Comparison of ENCODE assay signal across 9 cellular contexts in the genomic region with DNA sequence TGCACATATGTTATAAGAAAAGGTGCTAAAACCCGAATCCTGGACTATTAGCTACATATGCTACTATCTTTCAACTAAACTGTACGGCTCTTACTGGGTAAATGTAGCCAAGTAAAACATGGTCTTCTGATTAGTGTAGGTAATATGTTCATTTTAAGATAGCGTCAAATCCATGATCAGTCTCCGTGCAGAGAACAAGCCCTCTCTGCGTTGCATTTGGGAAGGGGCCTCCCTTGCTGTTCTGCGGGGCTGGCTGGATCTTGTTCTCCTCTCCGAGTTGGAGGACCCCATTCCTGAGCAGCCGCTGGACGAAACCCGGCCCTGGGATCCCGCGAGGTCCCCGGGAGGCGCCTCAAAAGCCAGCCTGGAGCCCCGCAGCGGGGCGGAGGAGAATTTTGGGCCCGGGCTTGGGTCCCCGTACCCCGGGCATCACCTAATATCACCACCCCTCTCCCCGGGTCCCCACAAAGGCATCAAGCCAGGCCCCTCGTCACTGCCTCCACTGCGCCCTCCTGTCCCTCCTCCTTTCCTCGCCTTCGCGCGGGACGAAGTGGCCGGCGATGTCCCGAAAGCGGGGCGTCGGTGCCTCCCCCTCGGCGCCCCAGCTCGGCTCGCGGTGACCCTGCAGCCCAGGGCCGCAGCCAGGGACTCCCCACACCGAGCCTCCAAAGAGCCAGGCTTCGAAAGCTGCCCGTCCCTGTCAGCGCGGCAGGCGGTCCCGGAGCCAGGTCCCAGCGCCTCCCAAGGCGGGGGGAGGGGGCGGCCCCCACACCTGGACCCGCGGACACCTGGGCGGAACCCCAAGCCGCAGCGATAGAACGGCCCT. TPM values are rescaled to one million over a fixed set of nuclear protein-coding genes. Genes with fewer than 3 reads are reported as not detected.
DNase-seq lines count a peak whose midpoint lies in the region; ATAC-seq, FAIRE-seq and TF ChIP-seq lines count a peak whose summit lies in the region.
"Had no signal": no experiment of that assay in that cellular context is flagged by ENCODE, and none has a peak within 500 bp of the region (broad histone marks: within the 10 kb centered on the region; RNA-seq: fewer than 3 reads in every experiment).

No MANE protein-coding gene starts in this region.

- H4K8ac ChIP-seq in IMR-90 (ENCODE audit: low read depth in 2 of 2, low read length in 2 of 2), result no peak overlapping the region

- H3K79me2 ChIP-seq in endothelial cell of umbilical vein (ENCODE audit: control insufficient read depth, insufficient read depth, low read length), result no peaks in the 10 kb centered on the region

- CTCF ChIA-PET in IMR-90 (lab: Yijun Ruan, JAX) (interaction anchor here (0.6 to 1.6 kb wide), 6 partner anchors 21 to 1126 kb away, joined by 3 to 5 read pairs (median 3); no protein-coding TSS in a partner anchor), endothelial cell of umbilical vein (lab: Charles Lee) (interaction anchor here (1.1 to 6.8 kb wide), 16 partner anchors 9 to 1037 kb away, joined by 3 to 147 read pairs (median 4); no protein-coding TSS in a partner anchor)

- H4K20me1 ChIP-seq in IMR-90 (ENCODE audit: insufficient read depth, low read length) (no peaks in the 10 kb centered on the region), endothelial cell of umbilical vein (replicated peaks; ENCODE audit: control insufficient read depth, extremely low read depth, insufficient read depth, low read length) (no peaks in the 10 kb centered on the region)

- H3K9me1 ChIP-seq in IMR-90 (ENCODE audit: insufficient read depth, low read length) (no peaks in the 10 kb centered on the region), endothelial cell of umbilical vein (replicated peaks; ENCODE audit: control insufficient read depth, extremely low read depth, insufficient read depth, low read length) (no peaks in the 10 kb centered on the region)

- H3K23ac ChIP-seq in IMR-90 (ENCODE audit: low read depth, low read length), result 0 out of 2 replicates have a peak overlapping the region, but pooled peaks have one; percentile 29

- no peaks in the 10 kb centered on the region for H3K9me3 Mint-ChIP-seq in naive thymus-derived CD8-positive, alpha-beta T cell
- H3K9me3 Mint-ChIP-seq: activated naive CD4-positive, alpha-beta T cell treated with anti-CD3 and anti-CD28 coated beads, Interleukin-2, amount 50 U/mL, for 72 hours had no signal

- TF ChIP-seq RAD21 in IMR-90 (IDR thresholded peaks at IDR 0.05; ENCODE audit: low read length), result no peak

- no peak overlapping the region for H4K91ac ChIP-seq in IMR-90 (ENCODE audit: insufficient read depth, low read depth, low read length)

- H3K4me1 Mint-ChIP-seq in naive thymus-derived CD8-positive, alpha-beta T cell, result peaks cover 3 to 9% (median 6%) of the 10 kb centered on the region in 4 donors

- H3K18ac ChIP-seq in IMR-90 (ENCODE audit: low read depth, low read length), result no peak overlapping the region

- ATAC-seq in IMR-90 (ENCODE audit: low read depth) (peak; percentile 69), HG03354 (IDR thresholded peaks at IDR 0.05; ENCODE audit: poor library complexity, severe bottlenecking, unreplicated experiment) (no peak)
- ATAC-seq in naive thymus-derived CD8-positive, alpha-beta T cell, result peak; percentile 48 to 52

- no peak overlapping the region for H3K56ac ChIP-seq in IMR-90 (ENCODE audit: extremely low read depth, insufficient read depth, low read length)

- intact Hi-C loops in IMR-90 (cut with micrococcal nuclease), result loop anchor here (1.0 to 5.0 kb wide), 6 partner anchors 21 to 467 kb away; a partner anchor contains a TSS
- intact Hi-C loops in endothelial cell of umbilical vein (cut with micrococcal nuclease), result loop anchor here (1.0 to 2.0 kb wide), 6 partner anchors 21 to 668 kb away; a partner anchor contains a TSS

- no peak overlapping the region for H2BK15ac ChIP-seq in IMR-90 (ENCODE audit: low read depth, low read length)

- peak overlapping the region in 6 of 10 donors; percentile 68 to 88 (median 82) for H3K4me3 Mint-ChIP-seq in naive thymus-derived CD8-positive, alpha-beta T cell

- in situ Hi-C loops in IMR-90 (cut with MboI; ENCODE audit: low sequenced_read_pairs), result loop anchor here (10.0 kb wide), 1 partner anchor 464 kb away; no protein-coding TSS in a partner anchor

- H3K4ac ChIP-seq in IMR-90 (ENCODE audit: low read depth, low read length), result no peak overlapping the region

- no peak overlapping the region for H4K5ac ChIP-seq in IMR-90 (ENCODE audit: low read depth, low read length)

- H3K79me1 ChIP-seq in IMR-90 (ENCODE audit: low read depth in 1 of 2, low read length in 2 of 2), result no peaks in the 10 kb centered on the region

- POLR2A ChIA-PET in IMR-90 (lab: Charles Lee; ENCODE audit: unreplicated experiment) (no interaction called here), endothelial cell of umbilical vein (lab: Charles Lee) (interaction anchor here (0.8 kb wide), 1 partner anchor 47 kb away, joined by 4 read pairs; no protein-coding TSS in a partner anchor)
- POLR2A ChIA-PET in naive thymus-derived CD8-positive, alpha-beta T cell (lab: Charles Lee), result no interaction called here

- H3K9me3 ChIP-seq in IMR-90 (ENCODE audit: control insufficient read depth, insufficient read depth, low read length), result no peaks in the 10 kb centered on the region
- H3K9me3 ChIP-seq in endothelial cell of umbilical vein (replicated peaks; ENCODE audit: control insufficient read depth, insufficient read depth, low read length), result no peaks in the 10 kb centered on the region

- H3K9ac ChIP-seq in IMR-90 (ENCODE audit: low read depth, low read length) (no peak overlapping the region), endothelial cell of umbilical vein (replicated peaks; ENCODE audit: extremely low read depth, insufficient read depth, low read length) (no peak overlapping the region)

- no peak overlapping the region for H2BK5ac ChIP-seq in IMR-90 (ENCODE audit: low read depth, low read length, poor library complexity, severe bottlenecking)

- H2BK20ac ChIP-seq in IMR-90 (ENCODE audit: low read depth, low read length), result no peak overlapping the region

- H2AK5ac ChIP-seq in IMR-90 (ENCODE audit: low read depth, low read length), result no peak overlapping the region

- dilution Hi-C loops in IMR-90 (cut with HindIII; ENCODE audit: low sequenced_read_pairs, unreplicated experiment), result no loop called here
- dilution Hi-C loops in endothelial cell of umbilical vein (cut with MboI; ENCODE audit: extremely low pct_ligation_motif_present, low sequenced_read_pairs), result no loop called here

- H3K36me3 Mint-ChIP-seq in naive thymus-derived CD8-positive, alpha-beta T cell, result no peaks in the 10 kb centered on the region
- H3K36me3 Mint-ChIP-seq: activated naive CD4-positive, alpha-beta T cell treated with anti-CD3 and anti-CD28 coated beads, Interleukin-2, amount 50 U/mL, for 72 hours had no signal

- H3K36me3 ChIP-seq in IMR-90 (ENCODE audit: control insufficient read depth, insufficient read depth, low read length) (no peaks in the 10 kb centered on the region), endothelial cell of umbilical vein (ENCODE audit: control insufficient read depth in 2 of 2, extremely low read depth in 1 of 2, insufficient read depth in 2 of 2, low read length in 2 of 2) (no peaks in the 10 kb centered on the region)

- H3K27ac ChIP-seq in IMR-90 (ENCODE audit: insufficient read depth, low read length) (no peak overlapping the region), endothelial cell of umbilical vein (ENCODE audit: insufficient read depth, low read depth, low read length) (no peak overlapping the region)

- 3% methylated on average over 7 of the region's 56 CpGs; no CpG with 5 or more reads in 1 of the 2 experiments for WGBS in IMR-90 (ENCODE audit: extremely low coverage in 2 of 2, insufficient read length in 1 of 2), 2 experiments

- H3K27me3 ChIP-seq in IMR-90 (ENCODE audit: control insufficient read depth, insufficient read depth, low read length), result peaks cover 41% of the 10 kb centered on the region
- peaks cover 17 to 19% of the 10 kb centered on the region in 2 experiments for H3K27me3 ChIP-seq in endothelial cell of umbilical vein (ENCODE audit: control insufficient read depth in 2 of 2, insufficient read depth in 2 of 2, low read length in 2 of 2)

- H2AFZ ChIP-seq in IMR-90 (replicated peaks; ENCODE audit: low read length, poor library complexity) (peak overlapping the region; percentile 82), endothelial cell of umbilical vein (ENCODE audit: low read depth, low read length) (peak overlapping the region; percentile 49)

- peak overlapping the region in 1 of 10 donors; percentile 11 for H3K27ac Mint-ChIP-seq in naive thymus-derived CD8-positive, alpha-beta T cell
- H3K27ac Mint-ChIP-seq: activated naive CD4-positive, alpha-beta T cell treated with anti-CD3 and anti-CD28 coated beads, Interleukin-2, amount 50 U/mL, for 72 hours had no signal

- no peak overlapping the region for H2BK120ac ChIP-seq in IMR-90 (ENCODE audit: low read depth, low read length)

- no peak for TF ChIP-seq POLR2A in IMR-90 (IDR thresholded peaks at IDR 0.05; ENCODE audit: low read depth, low read length)
- no peak for TF ChIP-seq POLR2A in endothelial cell of umbilical vein (IDR thresholded peaks at IDR 0.05; ENCODE audit: low read depth, low read length)

- TF ChIP-seq CTCF in AG10803 (conservative IDR thresholded peaks at IDR 0.05; ENCODE audit: low read length), result no peak
- TF ChIP-seq CTCF in IMR-90 (conservative IDR thresholded peaks at IDR 0.05; ENCODE audit: low read depth, low read length), result no peak
- no peak for TF ChIP-seq CTCF in endothelial cell of umbilical vein (IDR thresholded peaks at IDR 0.05; ENCODE audit: extremely low read depth in 1 of 2, insufficient read depth in 1 of 2, low read depth in 1 of 2, low read length in 2 of 2)

- peak overlapping the region; percentile 65 for H2AK9ac ChIP-seq in IMR-90 (replicated peaks; ENCODE audit: low read depth, low read length, poor library complexity)

- BruUV-seq in IMR-90 (replicated peaks; lab: Mats Ljungman, UMichigan) (no TSS peak), endothelial cell of umbilical vein (replicated peaks; lab: Mats Ljungman, UMichigan) (no TSS peak)

- H3K14ac ChIP-seq in IMR-90 (replicated peaks; ENCODE audit: low read depth, low read length), result no peak overlapping the region

- H3K27me3 Mint-ChIP-seq in naive thymus-derived CD8-positive, alpha-beta T cell, result peaks cover 32 to 50% (median 43%) of the 10 kb centered on the region in 5 donors

- H3K4me2 ChIP-seq in IMR-90 (ENCODE audit: low read depth, low read length) (peak overlapping the region; percentile 96), endothelial cell of umbilical vein (ENCODE audit: insufficient read depth, low read length) (peak overlapping the region; percentile 67)

- peak overlapping the region; percentile 59 for H3K4me3 ChIP-seq in AG10803 (ENCODE audit: low read length)
- peak overlapping the region; percentile 36 for H3K4me3 ChIP-seq in IMR-90 (ENCODE audit: insufficient read depth, low read depth, low read length)
- H3K4me3 ChIP-seq in endothelial cell of umbilical vein (replicated peaks in 1 of 3; ENCODE audit: insufficient read depth in 1 of 3, low read depth in 1 of 3, low read length in 3 of 3), result peak overlapping the region; percentile 0 to 29 (median 25)

- no peak for FAIRE-seq in endothelial cell of umbilical vein (lab: Jason Lieb, UNC)

- no peak for DNase-seq in AG10803 (ENCODE audit: low read depth)
- no peak for DNase-seq in IMR-90
- no peak for DNase-seq in endothelial cell of umbilical vein (ENCODE audit: low read depth, low spot score)
- no peak for DNase-seq in naive thymus-derived CD8-positive, alpha-beta T cell
- DNase-seq in globus pallidus (ENCODE audit: low spot score), result no peak
- no peak for DNase-seq in SIG-M5 treated with dmso at 0.1 percent for 504 hours (lab: John Stamatoyannopoulos, UW; ENCODE audit: unreplicated experiment)
- DNase-seq in NAMALWA (ENCODE audit: low spot score), result no peak

- H3K4me1 ChIP-seq in IMR-90 (ENCODE audit: control insufficient read depth, insufficient read depth, low read length) (no peaks in the 10 kb centered on the region), endothelial cell of umbilical vein (ENCODE audit: control insufficient read depth, extremely low read depth, insufficient read depth, low read length) (peaks cover 4% of the 10 kb centered on the region)

RNA-seq across cellular contexts. Expression of a gene that starts 54.5 kb away (rescaled TPM):
- total RNA-seq in IMR-90 (2012; rRNA removed) (51.1 and 65.3 TPM in 2 replicates), endothelial cell of umbilical vein (20.8 and 23.1 TPM in 2 replicates)
- polyA plus RNA-seq in IMR-90 (2012; rRNA removed) (17.7 and 26.2 TPM in 2 replicates), endothelial cell of umbilical vein (14.9 and 18.0 TPM in 2 replicates)
- polyA plus RNA-seq in IMR-90 (2012; cell fraction: cytosol; rRNA removed), result 8.7 and 11.8 TPM in 2 replicates
- polyA plus RNA-seq in IMR-90 (2012; cell fraction: nucleus; rRNA removed; ENCODE audit: low replicate concordance), result 3.5 and 32.2 TPM in 2 replicates
- polyA plus RNA-seq in endothelial cell of umbilical vein (2011; cell fraction: cytosol; rRNA removed), result 16.7 and 17.8 TPM in 2 replicates
- 22.7 and 32.5 TPM in 2 replicates for polyA plus RNA-seq in endothelial cell of umbilical vein (2011; cell fraction: nucleus; rRNA removed)
- polyA plus RNA-seq in endothelial cell of umbilical vein (2012), result 22.3 and 24.5 TPM in 2 replicates
- polyA minus RNA-seq in endothelial cell of umbilical vein, result 21.8 and 28.2 TPM in 2 replicates
- polyA minus RNA-seq in endothelial cell of umbilical vein (2011; cell fraction: cytosol; rRNA and poly(A)+ RNA removed), result 18.0 TPM
- 21.4 and 32.4 TPM in 2 replicates for polyA minus RNA-seq in endothelial cell of umbilical vein (2011; cell fraction: nucleus; rRNA and poly(A)+ RNA removed)
- total RNA-seq in naive thymus-derived CD8-positive, alpha-beta T cell, result 10 to 100 TPM; 49.4 to 52.1 TPM
- 10 to 100 TPM; 23.6 to 25.5 (median 25.2) TPM for polyA plus RNA-seq in naive thymus-derived CD8-positive, alpha-beta T cell
